ENCODE assay signal across 12 cellular contexts in genomic region chr5:158538506-158539074, GRCh38.
A peak's percentile ranks its signal among the peaks of the same experiment; 100 is the strongest.
DNase-seq lines count a peak whose midpoint lies in the region; ATAC-seq and TF ChIP-seq lines count a peak whose summit lies in the region.
"Had no signal": no experiment of that assay in that cellular context is flagged by ENCODE, and none has a peak within 500 bp of the region (broad histone marks: within the 10 kb centered on the region; RNA-seq: fewer than 3 reads in every experiment).

No MANE protein-coding gene starts in this region.

- no peaks in the 10 kb centered on the region for H3K9me3 Mint-ChIP-seq in memory B cell
- H3K9me3 Mint-ChIP-seq in activated CD4-positive, alpha-beta memory T cell treated with anti-CD3 and anti-CD28 coated beads for 36 hours, result no peaks in the 10 kb centered on the region
- H3K9me3 Mint-ChIP-seq: activated CD4-positive, alpha-beta T cell treated with anti-CD3 and anti-CD28 coated beads, Interleukin-2, amount 10 ng/mL, durations not matched to agents 7 days and 5 days had no signal

- H3K4me1 ChIP-seq in thyroid gland (no peaks in the 10 kb centered on the region), esophagus muscularis mucosa (no peaks in the 10 kb centered on the region), lower lobe of right lung (no peaks in the 10 kb centered on the region)

- no peak overlapping the region for H3K4me3 ChIP-seq in thyroid gland (replicated peaks in 1 of 3)
- no peak overlapping the region for H3K4me3 ChIP-seq in esophagus muscularis mucosa
- no peak overlapping the region for H3K4me3 ChIP-seq in lower lobe of right lung

- TF ChIP-seq CTCF in thyroid gland (IDR thresholded peaks at IDR 0.05), result no peak
- no peak for TF ChIP-seq CTCF in esophagus muscularis mucosa (IDR thresholded peaks at IDR 0.05)
- TF ChIP-seq CTCF in lower lobe of right lung (IDR thresholded peaks at IDR 0.05), result no peak

- intact Hi-C loops in thyroid gland (cut with DNase I) (no loop called here), esophagus muscularis mucosa (cut with DNase I) (no loop called here), lower lobe of right lung (cut with DNase I) (no loop called here)
- intact Hi-C loops in activated CD4-positive, alpha-beta memory T cell treated with anti-CD3 and anti-CD28 coated beads for 36 hours (cut with micrococcal nuclease), result no loop called here

- peaks cover 15% of the 10 kb centered on the region for H3K4me1 Mint-ChIP-seq in memory B cell
- H3K4me1 Mint-ChIP-seq in activated CD4-positive, alpha-beta memory T cell treated with anti-CD3 and anti-CD28 coated beads for 36 hours (ENCODE audit: low read depth), result no peaks in the 10 kb centered on the region

- CTCF ChIA-PET in activated CD4-positive, alpha-beta memory T cell treated with anti-CD3 and anti-CD28 coated beads for 36 hours (lab: Charles Lee), result no interaction called here

- no peak for TF ChIP-seq POLR2A in thyroid gland (IDR thresholded peaks at IDR 0.05)
- TF ChIP-seq POLR2A in esophagus muscularis mucosa (IDR thresholded peaks at IDR 0.05; ENCODE audit: low read depth), result no peak

- H3K36me3 ChIP-seq in thyroid gland (no peaks in the 10 kb centered on the region), esophagus muscularis mucosa (no peaks in the 10 kb centered on the region), lower lobe of right lung (no peaks in the 10 kb centered on the region)

- H3K27me3 Mint-ChIP-seq in memory B cell, result peaks cover 1% of the 10 kb centered on the region
- H3K27me3 Mint-ChIP-seq in activated CD4-positive, alpha-beta memory T cell treated with anti-CD3 and anti-CD28 coated beads for 36 hours, result peaks cover 1% of the 10 kb centered on the region

- H3K4me3 Mint-ChIP-seq in memory B cell, result no peak overlapping the region
- no peak overlapping the region for H3K4me3 Mint-ChIP-seq in activated CD4-positive, alpha-beta memory T cell treated with anti-CD3 and anti-CD28 coated beads for 36 hours
- H3K4me3 Mint-ChIP-seq: activated CD4-positive, alpha-beta T cell treated with anti-CD3 and anti-CD28 coated beads, Interleukin-2, amount 10 ng/mL, durations not matched to agents 7 days and 5 days had no signal

- H3K27me3 ChIP-seq in thyroid gland, result no peaks in the 10 kb centered on the region
- H3K27me3 ChIP-seq in esophagus muscularis mucosa, result no peaks in the 10 kb centered on the region
- no peaks in the 10 kb centered on the region for H3K27me3 ChIP-seq in lower lobe of right lung (ENCODE audit: low read depth)

- H3K9me3 ChIP-seq in thyroid gland (no peaks in the 10 kb centered on the region), esophagus muscularis mucosa (no peaks in the 10 kb centered on the region), lower lobe of right lung (no peaks in the 10 kb centered on the region)

- no peak for TF ChIP-seq EP300 in esophagus muscularis mucosa (IDR thresholded peaks at IDR 0.05)

- H3K27ac ChIP-seq in thyroid gland, result no peak overlapping the region
- H3K27ac ChIP-seq in esophagus muscularis mucosa (replicated peaks in 1 of 4), result no peak overlapping the region
- H3K27ac ChIP-seq in lower lobe of right lung, result no peak overlapping the region
- H3K27ac ChIP-seq: HL-60 had no signal

- H3K27ac Mint-ChIP-seq in memory B cell, result peak overlapping the region; percentile 0
- H3K27ac Mint-ChIP-seq in activated CD4-positive, alpha-beta memory T cell treated with anti-CD3 and anti-CD28 coated beads for 36 hours, result no peak overlapping the region
- H3K27ac Mint-ChIP-seq: activated CD4-positive, alpha-beta T cell treated with anti-CD3 and anti-CD28 coated beads, Interleukin-2, amount 10 ng/mL, durations not matched to agents 7 days and 5 days had no signal

- POLR2A ChIA-PET in activated CD4-positive, alpha-beta memory T cell treated with anti-CD3 and anti-CD28 coated beads for 36 hours (lab: Charles Lee), result no interaction called here

- WGBS in thyroid gland, 2 donors, result 59 to 63% methylated on average over 6 to 7 of the region's 7 CpGs
- 73% methylated on average over 7 of the region's 7 CpGs for WGBS in esophagus muscularis mucosa

- H3K36me3 Mint-ChIP-seq in memory B cell, result no peaks in the 10 kb centered on the region
- H3K36me3 Mint-ChIP-seq in activated CD4-positive, alpha-beta memory T cell treated with anti-CD3 and anti-CD28 coated beads for 36 hours, result no peaks in the 10 kb centered on the region

- DNase-seq in memory B cell (ENCODE audit: low spot score in 2 of 2) (peak in 1 of 2 donors; percentile 14), thyroid gland (no peak), esophagus muscularis mucosa (ENCODE audit: extremely low spot score) (no peak), lower lobe of right lung (no peak)
- no peak for DNase-seq in activated CD4-positive, alpha-beta memory T cell treated with anti-CD3 and anti-CD28 coated beads for 36 hours
- DNase-seq: activated CD4-positive, alpha-beta T cell treated with anti-CD3 and anti-CD28 coated beads, Interleukin-2, amount 10 ng/mL, durations not matched to agents 7 days and 5 days; hippocampal formation; NCI-H1105 had no signal

- ATAC-seq in GM18858 (IDR thresholded peaks at IDR 0.05; ENCODE audit: unreplicated experiment) (peak; percentile 66), GM21786 (IDR thresholded peaks at IDR 0.05; ENCODE audit: unreplicated experiment) (peak; percentile 66), HG03521 (IDR thresholded peaks at IDR 0.05; ENCODE audit: unreplicated experiment) (peak; percentile 69), memory B cell (ENCODE audit: low read depth) (peak; percentile 90), lower lobe of right lung (no peak)

Comparison
In these comparisons a context has a peak if more than half of its experiments do, and no peak if none do; other contexts are left out.
1. ATAC-seq: peak in GM18858 (single experiment), GM21786 (single experiment), HG03521 (single experiment) and memory B cell (single experiment); none in lower lobe of right lung (0 of 2).